ENCODE assay signal across 8 cellular contexts in the genomic region with DNA sequence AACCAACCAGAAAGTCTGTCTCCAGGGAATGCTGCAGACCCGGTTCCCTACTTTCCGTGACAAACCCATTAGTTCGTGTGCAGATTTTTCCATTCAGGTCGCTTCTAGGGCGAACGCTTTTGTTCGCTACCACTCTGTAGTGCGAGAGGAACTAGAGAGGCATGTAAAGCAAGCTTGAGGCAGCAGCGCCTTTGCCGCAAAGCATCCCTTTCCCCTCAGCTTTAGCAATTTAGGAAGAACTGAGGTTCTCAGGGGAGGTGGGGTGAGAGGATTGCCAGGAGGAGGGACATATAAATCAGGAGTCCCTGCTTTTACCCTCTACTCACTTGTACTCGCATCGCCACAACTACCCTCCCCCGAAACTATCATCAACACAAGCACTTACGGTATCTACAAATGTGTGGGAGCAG. TPM values are rescaled to one million over a fixed set of nuclear protein-coding genes. Genes with fewer than 3 reads are reported as not detected.
DNase-seq lines count a peak whose midpoint lies in the region; ATAC-seq and TF ChIP-seq lines count a peak whose summit lies in the region.

No MANE protein-coding gene starts in this region.

- no peaks in the 10 kb centered on the region for H4K20me1 ChIP-seq in MM.1S (ENCODE audit: insufficient read depth, low read length)

- peak overlapping the region; percentile 73 for H3K4me3 ChIP-seq in MM.1S (ENCODE audit: low read length)

- intact Hi-C loops in Right ventricle myocardium inferior (cut with DNase I), result no loop called here

- no peak overlapping the region for H3K27ac Mint-ChIP-seq in activated T-helper 17 cell treated with anti-CD3 and anti-CD28 coated beads, Interleukin-2, amount 50 U/mL, for 72 hours

- peaks cover 14% of the 10 kb centered on the region for H3F3A ChIP-seq in MM.1S (ENCODE audit: insufficient read depth, low read length)

- no peaks in the 10 kb centered on the region for H3K9me2 ChIP-seq in MM.1S (replicated peaks; ENCODE audit: insufficient read depth, low read length)

- H3K4me3 Mint-ChIP-seq in activated T-helper 17 cell treated with anti-CD3 and anti-CD28 coated beads, Interleukin-2, amount 50 U/mL, for 72 hours, result peak overlapping the region; percentile 17

- H3K9me3 ChIP-seq in MM.1S (replicated peaks; ENCODE audit: insufficient read depth, low read length), result no peaks in the 10 kb centered on the region

- peak; percentile 3 for DNase-seq in ACHN
- DNase-seq in MM.1S, result peak; percentile 29
- DNase-seq in Right ventricle myocardium inferior (ENCODE audit: missing footprints), result peak; percentile 26
- DNase-seq in nucleus accumbens (lab: John Stamatoyannopoulos, UW), result peak in 44 of 56 donors; percentile 2 to 63 (median 32)
- no peak for DNase-seq in stimulated activated naive CD4-positive, alpha-beta T cell treated with Interleukin-2 at 50 U/mL for 16 hours (lab: John Stamatoyannopoulos, UW)
- DNase-seq in ureter (ENCODE audit: low spot score), result no peak

- H2AFZ ChIP-seq in MM.1S (ENCODE audit: low read length), result peak overlapping the region; percentile 88

- H3K79me2 ChIP-seq in MM.1S (ENCODE audit: low read length), result peaks cover 37% of the 10 kb centered on the region

- H3K4me1 ChIP-seq in MM.1S (ENCODE audit: low read length), result peaks cover 5% of the 10 kb centered on the region; the same call in 1 of the 2 replicates

- peak overlapping the region; percentile 66 for H3K4me2 ChIP-seq in MM.1S (ENCODE audit: low read depth, low read length)

- peak overlapping the region; percentile 42; the same call in 1 of the 2 replicates for H3K9ac ChIP-seq in MM.1S (ENCODE audit: low read length)

- no peak for TF ChIP-seq CTCF in MM.1S (IDR thresholded peaks at IDR 0.05; ENCODE audit: low read length)

- no peaks in the 10 kb centered on the region for H3K4me1 Mint-ChIP-seq in activated T-helper 17 cell treated with anti-CD3 and anti-CD28 coated beads, Interleukin-2, amount 50 U/mL, for 72 hours

- ATAC-seq in GM18870 (IDR thresholded peaks at IDR 0.05; ENCODE audit: unreplicated experiment), result peak; percentile 22
- ATAC-seq in activated T-helper 17 cell treated with anti-CD3 and anti-CD28 coated beads, Interleukin-2, amount 50 U/mL, for 72 hours (replicated peaks), result no peak
- peak; percentile 43 for ATAC-seq in Right ventricle myocardium inferior

- peaks cover 4% of the 10 kb centered on the region for H3K9me3 Mint-ChIP-seq in activated T-helper 17 cell treated with anti-CD3 and anti-CD28 coated beads, Interleukin-2, amount 50 U/mL, for 72 hours

- H3K36me3 ChIP-seq in MM.1S (replicated peaks; ENCODE audit: insufficient read depth, low read length), result no peaks in the 10 kb centered on the region

- peak overlapping the region; percentile 32; the same call in 1 of the 2 replicates for H3K27ac ChIP-seq in MM.1S (ENCODE audit: low read length)

- H3K36me3 Mint-ChIP-seq in activated T-helper 17 cell treated with anti-CD3 and anti-CD28 coated beads, Interleukin-2, amount 50 U/mL, for 72 hours (ENCODE audit: low read depth), result no peaks in the 10 kb centered on the region

- in situ Hi-C loops in ACHN (cut with HindIII; ENCODE audit: low pct_ligation_motif_present, low pct_unique_long_range_greater_than_20kb, low sequenced_read_pairs), result no loop called here

- H3K27me3 ChIP-seq in MM.1S (replicated peaks; ENCODE audit: insufficient read depth, low read length), result no peaks in the 10 kb centered on the region

- peaks cover 41% of the 10 kb centered on the region for H3K27me3 Mint-ChIP-seq in activated T-helper 17 cell treated with anti-CD3 and anti-CD28 coated beads, Interleukin-2, amount 50 U/mL, for 72 hours

RNA-seq across cellular contexts. Expression of gene ZNF804A, which starts 0.8 kb away (rescaled TPM):
- not detected for total RNA-seq in activated T-helper 17 cell treated with anti-CD3 and anti-CD28 coated beads, Interleukin-2, amount 50 U/mL, for 72 hours
- total RNA-seq in Right ventricle myocardium inferior (0.05 TPM), ureter (1.2 TPM)

Comparison
In these comparisons a context has a peak if more than half of its experiments do, and no peak if none do; other contexts are left out.
1. DNase-seq: peak in ACHN (single experiment), MM.1S (single experiment), Right ventricle myocardium inferior (single experiment) and nucleus accumbens (44 of 56); none in stimulated activated naive CD4-positive, alpha-beta T cell treated with Interleukin-2 at 50 U/mL for 16 hours (single experiment) and ureter (single experiment).